Comparison of ENCODE assay signal across 18 cellular contexts in the genomic region with DNA sequence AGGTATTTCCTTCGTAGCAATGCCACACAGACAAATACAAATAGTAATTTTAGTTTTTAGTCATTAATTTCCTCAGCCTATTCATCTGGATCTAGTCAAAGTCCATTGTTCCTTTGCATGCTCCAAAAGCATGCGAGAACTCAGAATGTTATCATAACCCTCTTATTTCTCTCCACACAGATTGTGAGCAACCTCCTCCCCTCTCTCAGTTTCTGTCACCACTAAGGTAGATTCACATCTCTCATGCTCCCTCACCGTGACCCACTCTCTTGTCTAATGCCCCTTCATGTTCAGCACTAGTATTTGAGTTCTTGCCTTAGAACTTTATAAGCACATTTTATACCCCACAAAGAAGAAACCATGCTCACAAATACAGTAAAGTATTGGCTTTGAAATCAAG.
DNase-seq lines count a peak whose midpoint lies in the region; ATAC-seq, FAIRE-seq and TF ChIP-seq lines count a peak whose summit lies in the region.
"Had no signal": no experiment of that assay in that cellular context is flagged by ENCODE, and none has a peak within 500 bp of the region (broad histone marks: within the 10 kb centered on the region; RNA-seq: fewer than 3 reads in every experiment).

No MANE protein-coding gene starts in this region.

- no peaks in the 10 kb centered on the region for H4K20me1 ChIP-seq in GM12878 (ENCODE audit: control insufficient read depth, insufficient read depth)
- H4K20me1 ChIP-seq: BLaER1 had no signal

- H3K9ac ChIP-seq in GM12878 (ENCODE audit: control insufficient read depth, insufficient read depth, low read length) = no peak overlapping the region
- H3K9ac ChIP-seq: BLaER1, GM23248 had no signal

- WGBS in GM12878 (ENCODE audit: insufficient coverage, insufficient replicate concordance, low lambda C conversion rate, missing lambda C conversion rate) = 25% methylated on average over 3 of the region's 3 CpGs

- H3K4me3 ChIP-seq in GM12878 = no peak overlapping the region
- H3K4me3 ChIP-seq: BLaER1, GM23248, SJCRH30 had no signal

- SMC1A ChIA-PET in GM12878 (lab: Charles Lee; ENCODE audit: uncharacterized antibody, unreplicated experiment) = interaction anchor here (0.6 to 1.3 kb wide), 3 partner anchors 23 to 34 kb away, joined by 3 to 4 read pairs (median 3); no protein-coding TSS in a partner anchor

- no peak for TF ChIP-seq RAD21 in GM12878 (IDR thresholded peaks at IDR 0.05; ENCODE audit: insufficient read depth, low read depth, low read length)

- H2AFZ ChIP-seq in GM12878 (ENCODE audit: control insufficient read depth, low read depth, low read length) = no peak overlapping the region
- H2AFZ ChIP-seq: GM23248 had no signal

- peak; percentile 50 for ATAC-seq in GM19035 (IDR thresholded peaks at IDR 0.05; ENCODE audit: unreplicated experiment)
- ATAC-seq in HG02870 (IDR thresholded peaks at IDR 0.05; ENCODE audit: unreplicated experiment) = peak; percentile 53
- peak; percentile 82 for ATAC-seq in GM12878
- ATAC-seq in GM21381 (IDR thresholded peaks at IDR 0.05; ENCODE audit: unreplicated experiment) = no peak
- no peak for ATAC-seq in CD4-positive, alpha-beta T cell (ENCODE audit: poor library complexity)

- TF ChIP-seq POLR2A in GM12878 (IDR thresholded peaks at IDR 0.05; ENCODE audit: low read depth, low read length) = no peak

- no peak overlapping the region for H3K27ac Mint-ChIP-seq in CD4-positive, alpha-beta T cell
- H3K27ac Mint-ChIP-seq in Calu3 (ENCODE audit: unreplicated experiment) = no peak overlapping the region

- TF ChIP-seq EP300 in GM12878 (IDR thresholded peaks at IDR 0.05; ENCODE audit: borderline replicate concordance in 1 of 2, control insufficient read depth in 1 of 2, low read depth in 2 of 2, low read length in 2 of 2) = no peak

- no peaks in the 10 kb centered on the region for H3K79me2 ChIP-seq in GM12878 (ENCODE audit: control insufficient read depth, insufficient read depth, low read length)

- no peaks in the 10 kb centered on the region for H3K36me3 Mint-ChIP-seq in CD4-positive, alpha-beta T cell (ENCODE audit: low read depth)
- no peaks in the 10 kb centered on the region for H3K36me3 Mint-ChIP-seq in Calu3 (ENCODE audit: insufficient read depth, unreplicated experiment)

- CTCF ChIA-PET in GM12878 (lab: Yijun Ruan, JAX) = interaction anchor here (1.3 kb wide), 1 partner anchor 22 kb away, joined by 3 read pairs; no protein-coding TSS in a partner anchor
- CTCF ChIA-PET in CD4-positive, alpha-beta T cell (lab: Charles Lee) = no interaction called here
- CTCF ChIA-PET in Calu3 (lab: Charles Lee) = no interaction called here

- FAIRE-seq in GM12878 (lab: Jason Lieb, UNC) = no peak

- in situ Hi-C loops in GM13977 (cut with MboI; ENCODE audit: low pct_unique_long_range_greater_than_20kb, low sequenced_read_pairs, unreplicated experiment) (no loop called here), GM12878 (cut with MboI) (no loop called here)

- no peaks in the 10 kb centered on the region for H3K9me3 ChIP-seq in GM12878 (replicated peaks; ENCODE audit: control insufficient read depth, insufficient read depth, low read length)
- no peaks in the 10 kb centered on the region for H3K9me3 ChIP-seq in CD4-positive, alpha-beta T cell (ENCODE audit: control insufficient read depth, low read length)
- H3K9me3 ChIP-seq: BLaER1, SJCRH30 had no signal

- H3K4me2 ChIP-seq in GM12878 (ENCODE audit: control insufficient read depth, insufficient read depth) = no peak overlapping the region
- H3K4me2 ChIP-seq: BLaER1 had no signal

- H3K36me3 ChIP-seq in GM12878 (ENCODE audit: control insufficient read depth in 2 of 2, insufficient read depth in 2 of 2, low read length in 1 of 2) = no peaks in the 10 kb centered on the region
- H3K36me3 ChIP-seq: BLaER1, SJCRH30 had no signal

- H3K27me3 Mint-ChIP-seq in CD4-positive, alpha-beta T cell = no peaks in the 10 kb centered on the region
- no peaks in the 10 kb centered on the region for H3K27me3 Mint-ChIP-seq in Calu3 (ENCODE audit: unreplicated experiment)

- no peaks in the 10 kb centered on the region for H3K27me3 ChIP-seq in GM12878 (replicated peaks in 1 of 2; ENCODE audit: control insufficient read depth in 2 of 2, insufficient read depth in 2 of 2, low read length in 1 of 2)
- no peaks in the 10 kb centered on the region for H3K27me3 ChIP-seq in CD4-positive, alpha-beta T cell (ENCODE audit: control insufficient read depth, insufficient read depth, low read length)
- H3K27me3 ChIP-seq: BLaER1, SJCRH30 had no signal

- no peak overlapping the region for H3K4me3 Mint-ChIP-seq in CD4-positive, alpha-beta T cell
- no peak overlapping the region for H3K4me3 Mint-ChIP-seq in Calu3 (ENCODE audit: low read depth, unreplicated experiment)

- no peaks in the 10 kb centered on the region for H3K4me1 ChIP-seq in GM12878 (ENCODE audit: control insufficient read depth, insufficient read depth, low read length)
- H3K4me1 ChIP-seq: SJCRH30 had no signal

- peak; percentile 6 for DNase-seq in GM13977 (ENCODE audit: low spot score)
- DNase-seq in GM12878 (ENCODE audit: low read depth, low spot score) = no peak
- no peak for DNase-seq in AG08396 (ENCODE audit: low spot score)
- DNase-seq in CD4-positive, alpha-beta T cell = no peak
- no peak for DNase-seq in Calu3
- DNase-seq: GDM1, GM23248, HCEC 1CT, KBM-7, NCI-H1417 treated with DMSO at 0.1 percent for 48 hours, NCI-H2029, NCI-H748 treated with DMSO at 0.1 percent for 48 hours, SJCRH30 had no signal

- POLR2A ChIA-PET in GM12878 (lab: Charles Lee) = no interaction called here
- POLR2A ChIA-PET in CD4-positive, alpha-beta T cell (lab: Charles Lee) = no interaction called here

- no peaks in the 10 kb centered on the region for H3K4me1 Mint-ChIP-seq in CD4-positive, alpha-beta T cell (ENCODE audit: low read depth)
- peaks cover 9% of the 10 kb centered on the region for H3K4me1 Mint-ChIP-seq in Calu3 (ENCODE audit: low read depth, unreplicated experiment)

- peaks cover 2% of the 10 kb centered on the region for H3K9me3 Mint-ChIP-seq in CD4-positive, alpha-beta T cell
- H3K9me3 Mint-ChIP-seq in Calu3 (ENCODE audit: low read depth, unreplicated experiment) = no peaks in the 10 kb centered on the region

- BruUV-seq in GM12878 (replicated peaks; lab: Mats Ljungman, UMichigan) = no TSS peak
- no TSS peak for BruUV-seq in Calu3 (replicated peaks; lab: Mats Ljungman, UMichigan)

- H3K27ac ChIP-seq in GM12878 (ENCODE audit: control insufficient read depth, insufficient read depth) = no peak overlapping the region
- no peak overlapping the region for H3K27ac ChIP-seq in CD4-positive, alpha-beta T cell (ENCODE audit: low read depth, low read length)
- H3K27ac ChIP-seq: BLaER1, GM23248, RWPE1, SJCRH30 had no signal

- RAD21 ChIA-PET in GM12878 (lab: Charles Lee; ENCODE audit: unreplicated experiment) = interaction anchor here (0.9 kb wide), 1 partner anchor 91 kb away, joined by 3 read pairs; no protein-coding TSS in a partner anchor

- intact Hi-C loops in GM12878 (cut with micrococcal nuclease; ENCODE audit: unreplicated experiment) (no loop called here), Calu3 (cut with micrococcal nuclease; ENCODE audit: unreplicated experiment) (loop anchor here (5.0 to 10.0 kb wide), 4 partner anchors 359 to 1524 kb away; no protein-coding TSS in a partner anchor)
- intact Hi-C loops in CD4-positive, alpha-beta T cell (cut with DNase I, micrococcal nuclease) = no loop called here

- TF ChIP-seq CTCF in GM13977 (IDR thresholded peaks at IDR 0.05; ENCODE audit: extremely low read depth, insufficient read depth, missing control alignments) (no peak), GM12878 (IDR thresholded peaks at IDR 0.05 in 2 of 3, conservative IDR thresholded peaks at IDR 0.05 in 1 of 3; ENCODE audit: control insufficient read depth in 2 of 3, extremely low read depth in 1 of 3, insufficient read depth in 1 of 3, low read depth in 3 of 3, low read length in 3 of 3) (no peak), Calu3 (IDR thresholded peaks at IDR 0.05; ENCODE audit: unreplicated experiment) (no peak)
- no peak for TF ChIP-seq CTCF in CD4-positive, alpha-beta T cell (IDR thresholded peaks at IDR 0.05)

TF ChIP-seq in GM12878, 131 proteins besides CTCF, POLR2A, EP300 and RAD21:
- TF ChIP-seq PAX5 (IDR thresholded peaks at IDR 0.05; ENCODE audit: borderline replicate concordance, low read depth, low read length) = 0 out of 2 replicates have a peak, but pooled peaks have one; percentile 13
- no peak for TF ChIP-seq ZNF274 (IDR thresholded peaks at IDR 0.05; ENCODE audit: insufficient read depth, insufficient read length)

Comparison
In these comparisons a context has a peak if more than half of its experiments do, and no peak if none do; other contexts are left out.
1. ATAC-seq: peak in GM19035 (single experiment), HG02870 (single experiment) and GM12878 (single experiment); none in GM21381 (single experiment) and CD4-positive, alpha-beta T cell (single experiment).